ENCODE assay signal across 32 cellular contexts in genomic region chr16:83021049-83021448, GRCh38.
"Had no signal": no experiment of that assay in that cellular context is flagged by ENCODE, and none has a peak within 500 bp of the region (broad histone marks: within the 10 kb centered on the region; RNA-seq: fewer than 3 reads in every experiment).

No MANE protein-coding gene starts in this region.

- H3K27ac Mint-ChIP-seq: activated B cell treated with CpG ODN at 0.5 μM for 24 hours; activated CD8-positive, alpha-beta T cell treated with anti-CD3 and anti-CD28 coated beads for 36 hours; activated naive CD4-positive, alpha-beta T cell treated with anti-CD3 and anti-CD28 coated beads for 36 hours; activated naive CD4-positive, alpha-beta T cell treated with anti-CD3 and anti-CD28 coated beads, Interleukin-2, amount 50 U/mL, for 24 hours; activated naive CD8-positive, alpha-beta T cell treated with anti-CD3 and anti-CD28 coated beads for 36 hours; activated naive CD8-positive, alpha-beta T cell treated with anti-CD3 and anti-CD28 coated beads, Interleukin-2, amount 50 U/mL, for 24 hours; activated T-helper 2 cell treated with anti-CD3 and anti-CD28 coated beads, Interferon-gamma antibody, Interleukin-2, Interleukin-4, amounts not matched to agents 10 μg/mL and 5 μg/mL and 100 μg/mL, durations not matched to agents 14 hours and 24 hours and 36 hours; effector memory CD8-positive, alpha-beta T cell; T-helper 17 cell; T-helper 2 cell treated with Interferon-gamma antibody and Interleukin-4, amounts not matched to agents 5 μg/mL and 100 μg/mL, for 36 hours had no signal

- H3K27ac ChIP-seq: adrenal gland, body of pancreas, esophagus muscularis mucosa, foreskin keratinocyte, gastrocnemius medialis, WERI-Rb-1 had no signal

- H3K9me3 ChIP-seq: adrenal gland, body of pancreas, esophagus muscularis mucosa, gastrocnemius medialis had no signal

- H3K4me1 Mint-ChIP-seq: activated B cell treated with CpG ODN at 0.5 μM for 24 hours; activated naive CD4-positive, alpha-beta T cell treated with anti-CD3 and anti-CD28 coated beads, Interleukin-2, amount 50 U/mL, for 24 hours; activated naive CD8-positive, alpha-beta T cell treated with anti-CD3 and anti-CD28 coated beads for 36 hours; activated naive CD8-positive, alpha-beta T cell treated with anti-CD3 and anti-CD28 coated beads, Interleukin-2, amount 50 U/mL, for 24 hours; T-helper 17 cell had no signal

- H3K36me3 Mint-ChIP-seq: activated naive CD4-positive, alpha-beta T cell treated with anti-CD3 and anti-CD28 coated beads, Interleukin-2, amount 50 U/mL, for 24 hours; activated naive CD8-positive, alpha-beta T cell treated with anti-CD3 and anti-CD28 coated beads for 36 hours had no signal

- H3K4me3 Mint-ChIP-seq: activated B cell treated with CpG ODN at 0.5 μM for 24 hours; activated CD8-positive, alpha-beta T cell treated with anti-CD3 and anti-CD28 coated beads for 36 hours; activated naive CD4-positive, alpha-beta T cell treated with anti-CD3 and anti-CD28 coated beads for 36 hours; activated naive CD4-positive, alpha-beta T cell treated with anti-CD3 and anti-CD28 coated beads, Interleukin-2, amount 50 U/mL, for 24 hours; activated naive CD8-positive, alpha-beta T cell treated with anti-CD3 and anti-CD28 coated beads for 36 hours; activated naive CD8-positive, alpha-beta T cell treated with anti-CD3 and anti-CD28 coated beads, Interleukin-2, amount 50 U/mL, for 24 hours; effector memory CD8-positive, alpha-beta T cell; T-helper 17 cell; T-helper 2 cell treated with Interferon-gamma antibody and Interleukin-4, amounts not matched to agents 5 μg/mL and 100 μg/mL, for 36 hours had no signal

- H3K9me3 Mint-ChIP-seq: activated B cell treated with CpG ODN at 0.5 μM for 24 hours; activated CD8-positive, alpha-beta T cell treated with anti-CD3 and anti-CD28 coated beads for 36 hours; activated naive CD4-positive, alpha-beta T cell treated with anti-CD3 and anti-CD28 coated beads for 36 hours; activated naive CD8-positive, alpha-beta T cell treated with anti-CD3 and anti-CD28 coated beads for 36 hours; activated naive CD8-positive, alpha-beta T cell treated with anti-CD3 and anti-CD28 coated beads, Interleukin-2, amount 50 U/mL, for 24 hours; activated T-helper 2 cell treated with anti-CD3 and anti-CD28 coated beads, Interferon-gamma antibody, Interleukin-2, Interleukin-4, amounts not matched to agents 10 μg/mL and 5 μg/mL and 100 μg/mL, durations not matched to agents 14 hours and 24 hours and 36 hours; effector memory CD8-positive, alpha-beta T cell had no signal

- H3K36me3 ChIP-seq: adrenal gland, esophagus muscularis mucosa, gastrocnemius medialis, WERI-Rb-1 had no signal

- ATAC-seq: activated CD4-positive, CD25-positive, alpha-beta regulatory T cell treated with anti-CD3 and anti-CD28 coated beads, Interleukin-2, amount 50 U/mL, for 24 hours; activated CD8-positive, alpha-beta T cell treated with anti-CD3 and anti-CD28 coated beads for 36 hours; activated naive CD8-positive, alpha-beta T cell treated with anti-CD3 and anti-CD28 coated beads, Interleukin-2, amount 50 U/mL, for 24 hours; body of pancreas; effector memory CD8-positive, alpha-beta T cell; foreskin keratinocyte; gastrocnemius medialis; T-helper 17 cell had no signal

- H3K27me3 Mint-ChIP-seq: activated B cell treated with CpG ODN at 0.5 μM for 24 hours; activated CD8-positive, alpha-beta T cell treated with anti-CD3 and anti-CD28 coated beads for 36 hours; activated naive CD8-positive, alpha-beta T cell treated with anti-CD3 and anti-CD28 coated beads for 36 hours; activated naive CD8-positive, alpha-beta T cell treated with anti-CD3 and anti-CD28 coated beads, Interleukin-2, amount 50 U/mL, for 24 hours; T-helper 17 cell had no signal

- H3K27me3 ChIP-seq: adrenal gland, body of pancreas, esophagus muscularis mucosa, foreskin keratinocyte, gastrocnemius medialis had no signal

- DNase-seq: activated B cell treated with CpG ODN at 0.5 μM for 24 hours; activated CD4-positive, alpha-beta T cell treated with anti-CD3 and anti-CD28 coated beads for 48 hours; activated CD4-positive, alpha-beta T cell treated with anti-CD3 and anti-CD28 coated beads, Interleukin-2, amount 50 U/mL, for 1 hour; activated CD4-positive, alpha-beta T cell treated with anti-CD3 and anti-CD28 coated beads, Interleukin-2, amount 50 U/mL, for 48 hours; activated CD8-positive, alpha-beta memory T cell treated with anti-CD3 and anti-CD28 coated beads for 24 hours; activated CD8-positive, alpha-beta T cell treated with anti-CD3 and anti-CD28 coated beads for 36 hours; activated effector memory CD4-positive, alpha-beta T cell treated with anti-CD3 and anti-CD28 coated beads, Interleukin-2, amount 50 U/mL, for 16 hours; activated naive CD4-positive, alpha-beta T cell treated with anti-CD3 and anti-CD28 coated beads for 36 hours; activated naive CD8-positive, alpha-beta T cell treated with anti-CD3 and anti-CD28 coated beads for 36 hours; activated naive CD8-positive, alpha-beta T cell treated with anti-CD3 and anti-CD28 coated beads, Interleukin-2, amount 50 U/mL, for 24 hours; activated T-cell treated with anti-CD3 and anti-CD28 coated beads, Interleukin-2, amount 50 U/mL, for 48 hours; adrenal gland; amygdala; aorta; body of pancreas; cortex of kidney; dermis blood vessel endothelial cell; effector CD4-positive, alpha-beta T cell; effector memory CD8-positive, alpha-beta T cell; erythroblast; foreskin keratinocyte; gastrocnemius medialis; glutamatergic neuron; T-helper 1 cell; T-helper 17 cell; T1000; WERI-Rb-1 had no signal

- H3K4me1 ChIP-seq: adrenal gland, body of pancreas, esophagus muscularis mucosa, foreskin keratinocyte had no signal

- H3K4me3 ChIP-seq: adrenal gland, body of pancreas, esophagus muscularis mucosa, gastrocnemius medialis had no signal
